In the genomic region with DNA sequence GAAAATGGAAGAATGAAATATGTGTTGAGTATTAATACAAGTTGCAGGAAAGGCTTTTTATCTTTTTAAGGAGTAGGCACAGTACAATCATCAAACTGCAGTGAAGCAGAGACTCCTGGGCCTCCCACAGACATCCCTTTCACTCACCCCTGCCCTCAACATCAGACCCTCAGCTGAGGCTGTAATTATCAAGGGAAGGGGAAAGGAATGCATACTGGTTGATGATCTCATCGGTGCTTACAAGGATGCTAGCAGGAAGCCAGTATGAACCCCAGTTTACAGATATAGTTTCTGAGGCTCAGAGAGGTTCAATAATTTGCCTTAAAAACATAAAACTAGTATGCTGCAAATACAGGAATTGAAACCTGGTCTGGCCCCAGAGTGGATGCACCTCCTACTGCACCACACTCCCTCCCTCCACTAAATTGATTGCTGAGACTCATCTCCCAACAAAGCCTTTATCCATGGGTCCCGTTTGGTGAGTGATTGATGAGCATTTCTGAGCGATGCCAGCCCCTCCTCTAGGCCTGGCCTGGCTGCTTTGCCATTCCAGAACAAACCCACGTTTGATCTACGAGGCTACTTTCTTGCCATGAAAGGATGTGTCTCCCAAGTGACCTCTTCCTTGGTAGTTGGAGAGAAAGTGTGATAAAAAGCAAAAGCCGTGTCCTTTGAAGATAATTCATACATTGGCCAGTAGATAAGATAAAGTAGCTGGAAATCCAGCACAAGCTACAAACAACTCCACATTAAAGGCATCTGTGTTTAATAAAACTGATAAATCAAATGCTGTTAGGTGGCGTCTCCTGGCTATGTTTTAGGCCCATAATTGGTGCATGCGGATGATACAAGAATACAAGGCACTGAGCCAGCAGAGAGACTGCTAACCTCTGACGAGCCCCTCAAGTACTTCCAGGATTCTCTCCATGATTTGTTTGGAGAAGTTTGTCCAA, we compare ENCODE assay signal across 15 cellular contexts.
DNase-seq lines count a peak whose midpoint lies in the region; ATAC-seq and TF ChIP-seq lines count a peak whose summit lies in the region.
"Had no signal": no experiment of that assay in that cellular context is flagged by ENCODE, and none has a peak within 500 bp of the region (broad histone marks: within the 10 kb centered on the region; RNA-seq: fewer than 3 reads in every experiment).

No MANE protein-coding gene starts in this region.

- H3K4me1 Mint-ChIP-seq in type B pancreatic cell (ENCODE audit: unreplicated experiment): peaks cover 54% of the 10 kb centered on the region

- no peaks in the 10 kb centered on the region for H3K4me1 ChIP-seq in aorta (ENCODE audit: control insufficient read depth in 1 of 2, insufficient read depth in 2 of 2, low read length in 2 of 2)
- H3K4me1 ChIP-seq: transverse colon had no signal

- peak overlapping the region; percentile 79 for H3K27ac Mint-ChIP-seq in type B pancreatic cell
- H3K27ac Mint-ChIP-seq: H9 had no signal

- peak; percentile 8 to 49 (median 21) for DNase-seq in NCI-H1417 (lab: John Stamatoyannopoulos, UW)
- no peak for DNase-seq in NCI-H1417 treated with DMSO at 0.1 percent for 48 hours (lab: John Stamatoyannopoulos, UW)
- peak; percentile 72 for DNase-seq in NCI-H446 treated with DMSO at 0.1 percent for 48 hours (lab: John Stamatoyannopoulos, UW)
- DNase-seq in glomerular visceral epithelial cell (ENCODE audit: extremely low spot score): peak; percentile 74
- no peak for DNase-seq in type B pancreatic cell (ENCODE audit: extremely low spot score, unreplicated experiment)
- no peak for DNase-seq in NCI-H774 (lab: John Stamatoyannopoulos, UW)
- no peak for DNase-seq in aorta
- DNase-seq: H9, left ventricle myocardium superior, NCI-H187 treated with DMSO at 0.1 percent for 48 hours, T-helper 2 cell, transverse colon had no signal

- ATAC-seq in GM18861 (IDR thresholded peaks at IDR 0.05; ENCODE audit: unreplicated experiment) (no peak), aorta (ENCODE audit: low FRiP score) (no peak)
- ATAC-seq: left ventricle myocardium superior, Panc1 had no signal

- no peaks in the 10 kb centered on the region for H3K27me3 Mint-ChIP-seq in type B pancreatic cell

- TF ChIP-seq CTCF in type B pancreatic cell (conservative IDR thresholded peaks at IDR 0.05): no peak

- H3K36me3 Mint-ChIP-seq in type B pancreatic cell: peaks cover 3% of the 10 kb centered on the region

- no peak overlapping the region for H3K4me3 ChIP-seq in aorta (ENCODE audit: low read length in 2 of 2)
- H3K4me3 ChIP-seq: transverse colon had no signal

- H3K36me3 ChIP-seq in aorta (ENCODE audit: control insufficient read depth in 1 of 2, insufficient read depth in 2 of 2, low read length in 1 of 2): no peaks in the 10 kb centered on the region
- H3K36me3 ChIP-seq: neutrophil, transverse colon had no signal

- intact Hi-C loops in aorta (cut with DNase I): no loop called here

- H3K9me3 Mint-ChIP-seq in type B pancreatic cell: peaks cover 7% of the 10 kb centered on the region
- H3K9me3 Mint-ChIP-seq: H9 had no signal

- H3K27me3 ChIP-seq in aorta (ENCODE audit: control insufficient read depth in 1 of 2, insufficient read depth in 2 of 2, low read length in 1 of 2): no peaks in the 10 kb centered on the region
- H3K27me3 ChIP-seq: neutrophil, transverse colon had no signal

- WGBS in aorta, 2 donors: 60 to 61% methylated on average over 9 of the region's 9 CpGs

- no peaks in the 10 kb centered on the region for H3K9me3 ChIP-seq in aorta (ENCODE audit: control insufficient read depth, low read length)
- H3K9me3 ChIP-seq: neutrophil, transverse colon had no signal

- H3K4me3 Mint-ChIP-seq in type B pancreatic cell: peak overlapping the region; percentile 48
- H3K4me3 Mint-ChIP-seq: H9 had no signal

- H3K27ac ChIP-seq in aorta (ENCODE audit: low read depth in 1 of 2, low read length in 2 of 2): no peak overlapping the region
- H3K27ac ChIP-seq: neutrophil had no signal

Comparison
In these comparisons a context has a peak if more than half of its experiments do, and no peak if none do; other contexts are left out.
1. DNase-seq: peak in NCI-H1417 (3 of 3), NCI-H446 treated with DMSO at 0.1 percent for 48 hours (single experiment) and glomerular visceral epithelial cell (single experiment); none in NCI-H1417 treated with DMSO at 0.1 percent for 48 hours (single experiment), type B pancreatic cell (single experiment), NCI-H774 (single experiment) and aorta (0 of 2).